1 cellular context compared by ENCODE assay signal in genomic region chr18:79947881-79948610, GRCh38.
A peak's percentile ranks its signal among the peaks of the same experiment; 100 is the strongest.
TF ChIP-seq lines count a peak whose summit lies in the region.

No MANE protein-coding gene starts in this region.

TF ChIP-seq in HepG2, 621 proteins besides CTCF, POLR2A, EP300 and RAD21 (continues in another document):
- TF ChIP-seq ATF1 (CRISPR knock-in tag; IDR thresholded peaks at IDR 0.05) (no peak), PHF5A (CRISPR knock-in tag; IDR thresholded peaks at IDR 0.05; ENCODE audit: low read depth, unreplicated experiment) (no peak), ZNF235 (CRISPR knock-in tag; IDR thresholded peaks at IDR 0.05; ENCODE audit: borderline replicate concordance) (no peak), ZNF362 (CRISPR knock-in tag; IDR thresholded peaks at IDR 0.05; ENCODE audit: borderline replicate concordance) (no peak), GRHL1 (CRISPR knock-in tag; conservative IDR thresholded peaks at IDR 0.05) (no peak), YY1 (IDR thresholded peaks at IDR 0.05; ENCODE audit: insufficient read depth, insufficient replicate concordance, low read depth, low read length) (no peak), RARA (CRISPR knock-in tag; IDR thresholded peaks at IDR 0.05) (peak; percentile 89), RBAK (CRISPR knock-in tag; IDR thresholded peaks at IDR 0.05) (no peak), POLR2AphosphoS2 (IDR thresholded peaks at IDR 0.05; ENCODE audit: low read depth, low read length) (no peak), ATF4 (CRISPR knock-in tag; IDR thresholded peaks at IDR 0.05) (no peak), U2AF2 (IDR thresholded peaks at IDR 0.05; ENCODE audit: low read depth, low read length) (no peak), ZNF597 (CRISPR knock-in tag; IDR thresholded peaks at IDR 0.05) (no peak), AFF4 (CRISPR knock-in tag; IDR thresholded peaks at IDR 0.05) (no peak), MATR3 (CRISPR knock-in tag; IDR thresholded peaks at IDR 0.05) (no peak), ZKSCAN1 (IDR thresholded peaks at IDR 0.05; ENCODE audit: low read length) (no peak), ZNF788 (CRISPR knock-in tag; IDR thresholded peaks at IDR 0.05; ENCODE audit: borderline replicate concordance) (peak; percentile 67; the same call in 1 of the 2 replicates), HNF1B (CRISPR knock-in tag; IDR thresholded peaks at IDR 0.05) (0 out of 2 replicates have a peak, but pooled peaks have one; percentile 47), REL (CRISPR knock-in tag; conservative IDR thresholded peaks at IDR 0.05) (no peak), KLF11 (CRISPR knock-in tag; IDR thresholded peaks at IDR 0.05) (no peak), SMYD3 (CRISPR knock-in tag; IDR thresholded peaks at IDR 0.05) (no peak), HIVEP1 (CRISPR knock-in tag; IDR thresholded peaks at IDR 0.05) (peak; percentile 34; the same call in 1 of the 2 replicates), CBX2 (IDR thresholded peaks at IDR 0.05; ENCODE audit: low read depth, low read length) (no peak), CBX2 (CRISPR knock-in tag; IDR thresholded peaks at IDR 0.05; ENCODE audit: low read depth) (no peak), CAMTA2 (CRISPR knock-in tag; IDR thresholded peaks at IDR 0.05; ENCODE audit: borderline replicate concordance) (no peak), RXRA (CRISPR knock-in tag; IDR thresholded peaks at IDR 0.05) (peak; percentile 72; the same call in 1 of the 2 replicates), ZFP90 (CRISPR knock-in tag; IDR thresholded peaks at IDR 0.05; ENCODE audit: borderline replicate concordance) (no peak), MIXL1 (CRISPR knock-in tag; IDR thresholded peaks at IDR 0.05) (peak; percentile 67; the same call in 1 of the 2 replicates), PLRG1 (conservative IDR thresholded peaks at IDR 0.05) (no peak), HIC2 (CRISPR knock-in tag; IDR thresholded peaks at IDR 0.05; ENCODE audit: low read depth) (0 out of 2 replicates have a peak, but pooled peaks have one; percentile 21), ZNF775 (CRISPR knock-in tag; IDR thresholded peaks at IDR 0.05; ENCODE audit: borderline replicate concordance) (no peak), TBP (CRISPR knock-in tag; IDR thresholded peaks at IDR 0.05) (no peak), SATB2 (CRISPR knock-in tag; IDR thresholded peaks at IDR 0.05) (no peak), ZNF710 (CRISPR knock-in tag; IDR thresholded peaks at IDR 0.05; ENCODE audit: borderline replicate concordance) (peak; percentile 53; the same call in 1 of the 2 replicates), ZIK1 (CRISPR knock-in tag; IDR thresholded peaks at IDR 0.05; ENCODE audit: borderline replicate concordance, low read depth) (no peak), ZNF367 (CRISPR knock-in tag; IDR thresholded peaks at IDR 0.05; ENCODE audit: borderline replicate concordance) (no peak), HNF4A (CRISPR knock-in tag; IDR thresholded peaks at IDR 0.05) (peak; percentile 83), SIN3A (IDR thresholded peaks at IDR 0.05; ENCODE audit: borderline replicate concordance, low read depth, low read length) (peak; percentile 39; the same call in 1 of the 2 replicates), ZNF260 (CRISPR knock-in tag; IDR thresholded peaks at IDR 0.05; ENCODE audit: borderline replicate concordance, low read depth) (no peak), AKNA (CRISPR knock-in tag; IDR thresholded peaks at IDR 0.05; ENCODE audit: borderline replicate concordance) (no peak), PBX3 (CRISPR knock-in tag; IDR thresholded peaks at IDR 0.05; ENCODE audit: borderline replicate concordance) (no peak), ZNF570 (CRISPR knock-in tag; IDR thresholded peaks at IDR 0.05; ENCODE audit: borderline replicate concordance) (no peak), HCFC1 (IDR thresholded peaks at IDR 0.05; ENCODE audit: low read depth, low read length) (no peak)
